Comparison of ENCODE assay signal across 1 cellular context in genomic region chr6:149628865-149629544, GRCh38.
TF ChIP-seq lines count a peak whose summit lies in the region.

No MANE protein-coding gene starts in this region.

TF ChIP-seq in GM23338, 12 proteins besides CTCF, POLR2A, EP300 and RAD21 (continued from another document):
- TF ChIP-seq ZNF462 (CRISPR knock-in tag; IDR thresholded peaks at IDR 0.05) (no peak), STAT1 (IDR thresholded peaks at IDR 0.05; ENCODE audit: unreplicated experiment) (no peak), NANOG (IDR thresholded peaks at IDR 0.05; ENCODE audit: borderline replicate concordance) (no peak), EZH2phosphoT487 (IDR thresholded peaks at IDR 0.05; ENCODE audit: unreplicated experiment) (no peak), EZH2 (IDR thresholded peaks at IDR 0.05; ENCODE audit: low read depth, unreplicated experiment) (no peak), JUNB (IDR thresholded peaks at IDR 0.05; ENCODE audit: unreplicated experiment) (no peak), CREB1 (CRISPR knock-in tag; IDR thresholded peaks at IDR 0.05; ENCODE audit: low read depth) (no peak)
